In genomic region chr3:37795431-37796061, GRCh38 we compare ENCODE assay signal across 19 cellular contexts.
DNase-seq lines count a peak whose midpoint lies in the region; ATAC-seq and TF ChIP-seq lines count a peak whose summit lies in the region.
"Had no signal": no experiment of that assay in that cellular context is flagged by ENCODE, and none has a peak within 500 bp of the region (broad histone marks: within the 10 kb centered on the region; RNA-seq: fewer than 3 reads in every experiment).

No MANE protein-coding gene starts in this region.

- DNase-seq in cardiac septum (ENCODE audit: low spot score) (peak; percentile 72), heart right ventricle (no peak), head of caudate nucleus (peak in 27 of 42 donors; percentile 20 to 78 (median 45)), putamen (ENCODE audit: low spot score) (peak; percentile 66), GM10266 (ENCODE audit: extremely low spot score) (no peak), NCI-H1694 treated with DMSO at 0.1 percent for 48 hours (lab: John Stamatoyannopoulos, UW) (no peak), NCI-H526 (lab: John Stamatoyannopoulos, UW) (no peak)
- DNase-seq: CD4-positive, CD25-positive, alpha-beta regulatory T cell; CD8-positive, alpha-beta memory T cell; COR-L47; DMS 273 treated with DMSO at 0.1 percent for 48 hours; DMS53; DND-41; EL; HCEC 1CT; IMR-90 had no signal

- 86% methylated on average over 9 of the region's 9 CpGs for WGBS in heart right ventricle, 2 donors

- H3K9me3 ChIP-seq in heart right ventricle, result no peaks in the 10 kb centered on the region
- H3K9me3 ChIP-seq: BLaER1 treated with 17β-estradiol and CSF1 and Interleukin-3, amounts not matched to agents 10 nM and 100 nM had no signal

- TF ChIP-seq CTCF in heart right ventricle (IDR thresholded peaks at IDR 0.05) (no peak), GM10266 (IDR thresholded peaks at IDR 0.05; ENCODE audit: control insufficient read depth, insufficient read depth, low read depth, missing control alignments) (no peak)

- H3K27ac ChIP-seq in heart right ventricle, result peak overlapping the region in 2 of 10 donors; percentile 3 to 15
- H3K27ac ChIP-seq: BLaER1 treated with 17β-estradiol and CSF1 and Interleukin-3, amounts not matched to agents 10 nM and 100 nM; HL-60 had no signal

- ATAC-seq in heart right ventricle, result no peak
- ATAC-seq: GM23338 had no signal

- intact Hi-C loops in cardiac septum (cut with DNase I) (no loop called here), heart right ventricle (cut with DNase I) (no loop called here), head of caudate nucleus (cut with DNase I) (no loop called here)

- peaks cover 0 to 73% (median 16%) of the 10 kb centered on the region in 9 donors for H3K36me3 ChIP-seq in heart right ventricle

- H3K27me3 ChIP-seq in heart right ventricle, result no peaks in the 10 kb centered on the region
- H3K27me3 ChIP-seq: BLaER1 treated with 17β-estradiol and CSF1 and Interleukin-3, amounts not matched to agents 10 nM and 100 nM had no signal

- no peak overlapping the region for H3K4me3 ChIP-seq in heart right ventricle
- H3K4me3 ChIP-seq: BLaER1 treated with 17β-estradiol and CSF1 and Interleukin-3, amounts not matched to agents 10 nM and 100 nM; GM23338 had no signal

- H3K4me1 ChIP-seq in heart right ventricle, result peaks cover 0 to 25% (median 7%) of the 10 kb centered on the region in 9 donors
- H3K4me1 ChIP-seq: BLaER1 treated with 17β-estradiol and CSF1 and Interleukin-3, amounts not matched to agents 10 nM and 100 nM had no signal

Comparison
In these comparisons a context has a peak if more than half of its experiments do, and no peak if none do; other contexts are left out.
1. DNase-seq: peak in cardiac septum (single experiment), head of caudate nucleus (27 of 42) and putamen (single experiment); none in heart right ventricle (0 of 2), GM10266 (single experiment), NCI-H1694 treated with DMSO at 0.1 percent for 48 hours (single experiment) and NCI-H526 (0 of 2).